18 cellular contexts compared by ENCODE assay signal in genomic region chr14:74630881-74631690, GRCh38. TPM values are rescaled to one million over a fixed set of nuclear protein-coding genes. Genes with fewer than 3 reads are reported as not detected.
A peak's percentile ranks its signal among the peaks of the same experiment; 100 is the strongest.
DNase-seq lines count a peak whose midpoint lies in the region; ATAC-seq, FAIRE-seq and TF ChIP-seq lines count a peak whose summit lies in the region.
"Had no signal": no experiment of that assay in that cellular context is flagged by ENCODE, and none has a peak within 500 bp of the region (broad histone marks: within the 10 kb centered on the region; RNA-seq: fewer than 3 reads in every experiment).

No MANE protein-coding gene starts in this region.

- no peak overlapping the region for H3K4ac ChIP-seq in neuronal stem cell (ENCODE audit: low read length)

- H4K8ac ChIP-seq in neuronal stem cell (ENCODE audit: low read depth, low read length): no peak overlapping the region

- no peak for TF ChIP-seq POLR2A in A549 (IDR thresholded peaks at IDR 0.05; ENCODE audit: low read length)

- H2BK5ac ChIP-seq in neuronal stem cell (ENCODE audit: low read length): peak overlapping the region; percentile 35

- no peaks in the 10 kb centered on the region for H3K36me3 ChIP-seq in astrocyte (ENCODE audit: insufficient read depth, low read length)
- no peaks in the 10 kb centered on the region for H3K36me3 ChIP-seq in neuronal stem cell (replicated peaks in 1 of 2; ENCODE audit: control insufficient read depth in 2 of 2, insufficient read depth in 2 of 2, low read length in 2 of 2)
- no peaks in the 10 kb centered on the region for H3K36me3 ChIP-seq in MG63
- H3K36me3 ChIP-seq in OCI-LY7 (ENCODE audit: insufficient read depth, low read length): no peaks in the 10 kb centered on the region

- H3K14ac ChIP-seq in neuronal stem cell (ENCODE audit: low read length): no peak overlapping the region

- H3K27me3 ChIP-seq in astrocyte (ENCODE audit: insufficient read depth, low read length) (no peaks in the 10 kb centered on the region), right cardiac atrium (ENCODE audit: control insufficient read depth, insufficient read depth) (no peaks in the 10 kb centered on the region), neuronal stem cell (ENCODE audit: control insufficient read depth in 3 of 3, insufficient read depth in 3 of 3, low read depth in 1 of 3, low read length in 3 of 3) (peaks cover 0 to 24% (median 0%) of the 10 kb centered on the region in 3 experiments), MG63 (no peaks in the 10 kb centered on the region)

- H3K9me2 ChIP-seq in OCI-LY7 (ENCODE audit: insufficient read depth, low read length): no peaks in the 10 kb centered on the region

- H3K4me1 Mint-ChIP-seq in astrocyte (ENCODE audit: low read depth, unreplicated experiment): peaks cover 40% of the 10 kb centered on the region

- H3K9me3 Mint-ChIP-seq in astrocyte (ENCODE audit: unreplicated experiment): no peaks in the 10 kb centered on the region
- H3K9me3 Mint-ChIP-seq: activated B cell treated with CpG ODN at 0.5 μM for 24 hours; stimulated activated effector memory CD8-positive, alpha-beta T cell treated with anti-CD3 and anti-CD28 coated beads, Interleukin-12 subunit alpha, Interleukin-12 subunit beta, amount 100 ng/mL, for 72 hours; T-cell had no signal

- H3K4me3 Mint-ChIP-seq in astrocyte (ENCODE audit: unreplicated experiment): peak overlapping the region; percentile 45
- H3K4me3 Mint-ChIP-seq: activated B cell treated with CpG ODN at 0.5 μM for 24 hours; immature natural killer cell; stimulated activated effector memory CD8-positive, alpha-beta T cell treated with anti-CD3 and anti-CD28 coated beads, Interleukin-12 subunit alpha, Interleukin-12 subunit beta, amount 100 ng/mL, for 72 hours; T-cell had no signal

- H3K4me2 ChIP-seq in A549 (no peak overlapping the region), astrocyte (ENCODE audit: low read length) (no peak overlapping the region), neuronal stem cell (ENCODE audit: insufficient read depth, low read length, poor library complexity, severe bottlenecking) (no peak overlapping the region), OCI-LY7 (ENCODE audit: low read length) (no peak overlapping the region)

- peak overlapping the region; percentile 72 for H2BK120ac ChIP-seq in neuronal stem cell (ENCODE audit: low read depth, low read length)

- H3K9me3 ChIP-seq in A549 (no peaks in the 10 kb centered on the region), astrocyte (ENCODE audit: insufficient read depth, low read depth, low read length) (no peaks in the 10 kb centered on the region), right cardiac atrium (ENCODE audit: control insufficient read depth, low read length) (no peaks in the 10 kb centered on the region), neuronal stem cell (replicated peaks in 1 of 2; ENCODE audit: control insufficient read depth in 2 of 2, insufficient read depth in 1 of 2, low read depth in 1 of 2, low read length in 2 of 2) (no peaks in the 10 kb centered on the region), MG63 (no peaks in the 10 kb centered on the region), OCI-LY7 (ENCODE audit: low read length) (no peaks in the 10 kb centered on the region)

- H3K27ac ChIP-seq in A549 (peak overlapping the region in 1 of 2 experiments; percentile 54; a peak in 3 of 6 replicates), astrocyte (ENCODE audit: low read depth, low read length) (no peak overlapping the region), right cardiac atrium (ENCODE audit: low read length) (no peak overlapping the region), neuronal stem cell (replicated peaks; ENCODE audit: low read length) (no peak overlapping the region), OCI-LY7 (ENCODE audit: low read depth, low read length, poor library complexity, severe bottlenecking) (no peak overlapping the region)

- WGBS in A549 (ENCODE audit: missing lambda C conversion rate): 87% methylated on average over 15 of the region's 15 CpGs
- 62% methylated on average over 15 of the region's 15 CpGs for WGBS in right cardiac atrium
- whole genome bisulfite sequencing in neuronal stem cell (ENCODE audit: extremely low coverage in 2 of 2, insufficient read length in 2 of 2, insufficient replicate concordance in 1 of 2), 2 donors: no CpG with 5 or more reads among the region's 15 CpGs

- no peak overlapping the region for H4K91ac ChIP-seq in neuronal stem cell (ENCODE audit: low read depth, low read length, poor library complexity)

- FAIRE-seq in A549 (lab: Jason Lieb, UNC) (no peak), astrocyte (lab: Jason Lieb, UNC) (no peak)
- FAIRE-seq: frontal cortex, RCC 7860, urothelium cell line had no signal

- H3K9ac ChIP-seq in astrocyte (ENCODE audit: low read length) (no peak overlapping the region), neuronal stem cell (ENCODE audit: low read depth, low read length, poor library complexity) (no peak overlapping the region)

- POLR2A ChIA-PET in A549 (lab: Yijun Ruan, JAX) (no interaction called here), OCI-LY7 (lab: Charles Lee) (interaction anchor here (0.6 kb wide), 1 partner anchor 1050 kb away, joined by 4 read pairs; no protein-coding TSS in a partner anchor)

- BruUV-seq in OCI-LY7 (replicated peaks; lab: Mats Ljungman, UMichigan): no TSS peak

- no peaks in the 10 kb centered on the region for H3K79me2 ChIP-seq in astrocyte (ENCODE audit: insufficient read depth, low read length)
- no peaks in the 10 kb centered on the region for H3K79me2 ChIP-seq in OCI-LY7 (ENCODE audit: insufficient read depth, low read depth, low read length)

- no peak for TF ChIP-seq EP300 in A549 (IDR thresholded peaks at IDR 0.05)

- intact Hi-C loops in right cardiac atrium (cut with DNase I) (no loop called here), OCI-LY7 (cut with micrococcal nuclease; ENCODE audit: unreplicated experiment) (no loop called here)

- peak overlapping the region; percentile 38 for H3K18ac ChIP-seq in neuronal stem cell (ENCODE audit: low read length)

- TF ChIP-seq CTCF in A549 (IDR thresholded peaks at IDR 0.05) (no peak), astrocyte (IDR thresholded peaks at IDR 0.05; ENCODE audit: insufficient read depth, low read depth, low read length) (no peak), OCI-LY7 (conservative IDR thresholded peaks at IDR 0.05; ENCODE audit: low read length) (no peak)

- H2AFZ ChIP-seq in astrocyte (ENCODE audit: low read depth, low read length) (peak overlapping the region; percentile 29), neuronal stem cell (ENCODE audit: low read length) (peak overlapping the region; percentile 24), OCI-LY7 (ENCODE audit: low read length) (no peak overlapping the region)

- H3K27ac Mint-ChIP-seq in astrocyte (ENCODE audit: unreplicated experiment): peak overlapping the region; percentile 75
- H3K27ac Mint-ChIP-seq: activated B cell treated with CpG ODN at 0.5 μM for 24 hours, T-cell had no signal

- DNase-seq in A549 (ENCODE audit: low read depth in 1 of 2, low spot score in 1 of 2) (no peak), astrocyte (ENCODE audit: low read depth) (peak; percentile 36), right cardiac atrium (peak in 1 of 3 donors; percentile 61), neuronal stem cell (ENCODE audit: low spot score) (no peak), MG63 (no peak), OCI-LY7 (ENCODE audit: low spot score) (no peak), middle frontal gyrus (ENCODE audit: extremely low spot score, low spot score) (no peak)
- no peak for DNase-seq in activated naive CD4-positive, alpha-beta T cell (lab: John Stamatoyannopoulos, UW)
- DNase-seq: activated B cell treated with CpG ODN at 0.5 μM for 24 hours, immature natural killer cell, midbrain, NCI-H1105 treated with DMSO at 0.1 percent for 48 hours, NCI-H774, T-cell had no signal

- ATAC-seq in A549: peak; percentile 5 to 16; a peak in 3 of 6 replicates
- peak; percentile 50 to 60 for ATAC-seq in right cardiac atrium
- ATAC-seq: stimulated activated effector memory CD8-positive, alpha-beta T cell treated with anti-CD3 and anti-CD28 coated beads, Interleukin-12 subunit alpha, Interleukin-12 subunit beta, amount 100 ng/mL, for 72 hours; T-cell had no signal

- peak overlapping the region; percentile 20 for H2BK15ac ChIP-seq in neuronal stem cell (ENCODE audit: low read length)

- H3K36me3 Mint-ChIP-seq in astrocyte (ENCODE audit: low read depth, unreplicated experiment): peaks cover 3% of the 10 kb centered on the region
- H3K36me3 Mint-ChIP-seq: stimulated activated effector memory CD8-positive, alpha-beta T cell treated with anti-CD3 and anti-CD28 coated beads, Interleukin-12 subunit alpha, Interleukin-12 subunit beta, amount 100 ng/mL, for 72 hours; T-cell had no signal

- no peak overlapping the region for H2BK12ac ChIP-seq in neuronal stem cell (ENCODE audit: low read length)

- H4K20me1 ChIP-seq in astrocyte (ENCODE audit: insufficient read depth, low read length) (no peaks in the 10 kb centered on the region), OCI-LY7 (ENCODE audit: insufficient read depth, low read length) (no peaks in the 10 kb centered on the region)

- H3K79me1 ChIP-seq in neuronal stem cell (ENCODE audit: low read depth, low read length): no peaks in the 10 kb centered on the region

- H3K23ac ChIP-seq in neuronal stem cell (ENCODE audit: low read depth, low read length, poor library complexity): peak overlapping the region; percentile 6

- no peak overlapping the region for H3K4me3 ChIP-seq in A549
- no peak overlapping the region for H3K4me3 ChIP-seq in astrocyte (ENCODE audit: insufficient read depth, low read depth, low read length)
- H3K4me3 ChIP-seq in right cardiac atrium (ENCODE audit: low read length): no peak overlapping the region
- no peak overlapping the region for H3K4me3 ChIP-seq in neuronal stem cell (ENCODE audit: low read length in 2 of 2)
- no peak overlapping the region for H3K4me3 ChIP-seq in MG63
- H3K4me3 ChIP-seq in OCI-LY7 (ENCODE audit: low read depth, low read length, poor library complexity, severe bottlenecking): no peak overlapping the region

- TF ChIP-seq RAD21 in A549 (conservative IDR thresholded peaks at IDR 0.05 in 1 of 2, IDR thresholded peaks at IDR 0.05 in 1 of 2): no peak

- CTCF ChIA-PET in A549 (lab: Yijun Ruan, JAX) (interaction anchor here (0.6 to 28.1 kb wide), 7 partner anchors 9 to 130 kb away, joined by 3 to 228 read pairs (median 3); partner anchors contain the start of gene LTBP2), OCI-LY7 (lab: Charles Lee; ENCODE audit: unreplicated experiment) (no interaction called here)

- H3K27me3 Mint-ChIP-seq in astrocyte (ENCODE audit: low read depth, unreplicated experiment): peaks cover 2% of the 10 kb centered on the region

- peak overlapping the region; percentile 53 for H2AK5ac ChIP-seq in neuronal stem cell (ENCODE audit: low read depth, low read length)

- H3K4me1 ChIP-seq in A549 (peaks cover 25% of the 10 kb centered on the region; the same call in 2 of the 3 replicates), astrocyte (ENCODE audit: insufficient read depth, low read length) (peaks cover 3% of the 10 kb centered on the region), right cardiac atrium (ENCODE audit: control insufficient read depth, insufficient read depth, low read length) (no peaks in the 10 kb centered on the region), neuronal stem cell (ENCODE audit: control insufficient read depth in 2 of 2, insufficient read depth in 1 of 2, low read depth in 1 of 2, low read length in 2 of 2) (peaks cover 3 to 23% of the 10 kb centered on the region in 2 donors), OCI-LY7 (ENCODE audit: insufficient read depth, low read length, poor library complexity, severe bottlenecking) (no peaks in the 10 kb centered on the region)

RNA-seq across cellular contexts. Expression of gene LTBP2, which starts 19.0 kb away (rescaled TPM):
- polyA plus RNA-seq in A549 (2011; rRNA removed) (4.9 and 6.3 TPM in 2 replicates), A549 (2017; fragmentation: RNase III; extraction: RNeasy Plus Mini Kit Qiagen cat#74134 plus additional on column Dnase treatment) (9.9 to 17.1 TPM (median 14.4 TPM) in 3 replicates), right cardiac atrium (3.4 TPM)
- 3.3 and 5.0 TPM in 2 replicates for polyA plus RNA-seq in A549 (2012; cell fraction: cytosol; rRNA removed)
- 21.8 and 25.3 TPM in 2 replicates for polyA plus RNA-seq in A549 (2012; cell fraction: nucleus; rRNA removed)
- 9.0 and 9.7 TPM in 2 replicates for polyA minus RNA-seq in A549 (2011; rRNA and poly(A)+ RNA removed)
- total RNA-seq in astrocyte (162 and 196 TPM in 2 replicates), right cardiac atrium (10 to 100 TPM; 13.9 to 46.0 (median 23.5) TPM), OCI-LY7 (2022) (0.15 and 0.35 TPM in 2 replicates)
- polyA plus RNA-seq in neuronal stem cell (2013, experiment 1 of 2): 1.4 TPM
- polyA plus RNA-seq in neuronal stem cell (2013, experiment 2 of 2): 1.3 TPM
- total RNA-seq in MG63 (2014; rRNA removed; shearing (Covaris generic); ENCODE audit: low replicate concordance): 4.4 and 4.5 TPM in 2 replicates
- total RNA-seq in OCI-LY7 (2014; rRNA removed; shearing (Covaris generic)): 0.21 and 0.25 TPM in 2 replicates
